ENCODE assay signal across 28 cellular contexts in the genomic region with DNA sequence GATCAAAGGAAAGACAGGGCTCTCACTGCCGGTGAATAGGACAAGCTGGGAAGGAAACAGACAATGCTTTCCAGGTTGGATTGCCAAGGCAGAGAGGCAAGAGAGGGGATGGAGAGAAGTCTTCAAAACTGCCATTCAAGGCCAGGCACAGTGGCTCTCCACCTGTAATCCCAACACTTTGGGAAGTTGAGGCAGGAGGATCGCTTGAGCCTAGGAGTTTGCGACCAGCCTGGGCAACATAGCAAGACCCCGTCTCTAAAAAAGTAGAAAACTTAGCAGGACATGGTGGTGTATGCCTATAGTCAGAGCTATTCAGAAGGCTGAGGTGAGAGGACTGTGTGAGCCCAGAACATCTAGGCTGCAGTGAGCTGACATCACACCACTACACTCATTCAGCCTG. TPM values are rescaled to one million over a fixed set of nuclear protein-coding genes. Genes with fewer than 3 reads are reported as not detected.
DNase-seq lines count a peak whose midpoint lies in the region; ATAC-seq, FAIRE-seq and TF ChIP-seq lines count a peak whose summit lies in the region.
"Had no signal": no experiment of that assay in that cellular context is flagged by ENCODE, and none has a peak within 500 bp of the region (broad histone marks: within the 10 kb centered on the region; RNA-seq: fewer than 3 reads in every experiment).

No MANE protein-coding gene starts in this region.

- H4K20me1 ChIP-seq in HepG2 (ENCODE audit: insufficient read depth, low read length) (no peaks in the 10 kb centered on the region), SK-N-SH (ENCODE audit: insufficient read depth) (no peaks in the 10 kb centered on the region)

- no peak overlapping the region for H3K9ac ChIP-seq in HepG2 (ENCODE audit: insufficient read depth, low read depth, low read length)
- H3K9ac ChIP-seq in SK-N-SH, result no peak overlapping the region

- H3K27me3 Mint-ChIP-seq in WTC11 (ENCODE audit: low read depth) (peaks cover 12% of the 10 kb centered on the region), progenitor cell of endocrine pancreas (no peaks in the 10 kb centered on the region), chondrocyte (ENCODE audit: low read depth) (no peaks in the 10 kb centered on the region)

- peak overlapping the region; percentile 64; the same call in 1 of the 2 replicates for H3K4me2 ChIP-seq in HepG2 (ENCODE audit: low read depth, low read length)
- H3K4me2 ChIP-seq in SK-N-SH, result no peak overlapping the region
- H3K4me2 ChIP-seq: A549, GM23338 had no signal

- TF ChIP-seq RAD21 in HepG2 (CRISPR knock-in tag; IDR thresholded peaks at IDR 0.05), result no peak
- no peak for TF ChIP-seq RAD21 in SK-N-SH (IDR thresholded peaks at IDR 0.05; ENCODE audit: low read length)

- DNase-seq in WTC11 (ENCODE audit: low spot score), result no peak
- DNase-seq in HepG2 (ENCODE audit: low spot score), result no peak
- DNase-seq in progenitor cell of endocrine pancreas (ENCODE audit: low spot score, unreplicated experiment), result no peak
- DNase-seq in prostate gland (ENCODE audit: low spot score), result no peak
- DNase-seq in chondrocyte (ENCODE audit: low spot score), result no peak
- no peak for DNase-seq in SK-N-SH
- DNase-seq: AML-193; Caco-2; CD8-positive, alpha-beta T cell; DMS79; EL; GDM1; H9; KG1; NCI-H1048; NCI-H1694 treated with DMSO at 0.1 percent for 48 hours; NCI-H2081; NCI-H226; NCI-H510A; NCI-H69; Peyer's patch; SHP77 treated with DMSO at 0.1 percent for 48 hours had no signal

- no peaks in the 10 kb centered on the region for H3K9me2 ChIP-seq in SK-N-SH

- H3K27ac ChIP-seq in HEK293 (ENCODE audit: extremely low read depth, low read depth, low read length), result no peak overlapping the region
- no peak overlapping the region for H3K27ac ChIP-seq in HepG2 (ENCODE audit: extremely low read length, insufficient read depth, low read length)
- no peak overlapping the region for H3K27ac ChIP-seq in prostate gland
- H3K27ac ChIP-seq in SK-N-SH (ENCODE audit: low read depth in 2 of 2, low read length in 1 of 2), result peak overlapping the region in 1 of 2 experiments; percentile 11; a peak in 1 of 4 replicates
- H3K27ac ChIP-seq: C4-2B, Peyer's patch had no signal

- H3K9me3 Mint-ChIP-seq in WTC11 (no peaks in the 10 kb centered on the region), progenitor cell of endocrine pancreas (ENCODE audit: low read depth) (no peaks in the 10 kb centered on the region), chondrocyte (ENCODE audit: low read depth) (no peaks in the 10 kb centered on the region)
- H3K9me3 Mint-ChIP-seq: CD8-positive, alpha-beta T cell; GM23338; H9 had no signal

- ATAC-seq in WTC11 (no peak), HepG2 (no peak)
- ATAC-seq: A549; CD8-positive, alpha-beta T cell; GM23338 had no signal

- TF ChIP-seq EP300 in HepG2 (IDR thresholded peaks at IDR 0.05; ENCODE audit: low read depth in 2 of 2, low read length in 2 of 2), result no peak
- TF ChIP-seq EP300 in HepG2 (CRISPR knock-in tag; IDR thresholded peaks at IDR 0.05; ENCODE audit: borderline replicate concordance), result no peak
- TF ChIP-seq EP300 in SK-N-SH (IDR thresholded peaks at IDR 0.05; ENCODE audit: borderline replicate concordance in 1 of 2, low read depth in 1 of 2, low read length in 1 of 2), result no peak

- H3K4me1 ChIP-seq in HEK293 (ENCODE audit: control insufficient read depth, insufficient read depth, low read length) (no peaks in the 10 kb centered on the region), HepG2 (ENCODE audit: insufficient read depth, low read length) (peaks cover 72% of the 10 kb centered on the region), prostate gland (replicated peaks) (peaks cover 12% of the 10 kb centered on the region), SK-N-SH (ENCODE audit: control insufficient read depth in 1 of 2, insufficient read depth in 2 of 2, low read depth in 1 of 2, low read length in 1 of 2) (peaks cover 0 to 18% of the 10 kb centered on the region in 2 experiments; a peak in 1 of 4 replicates)

- TF ChIP-seq CTCF in HEK293 (tag by site-specific recombination; IDR thresholded peaks at IDR 0.05) (no peak), WTC11 (IDR thresholded peaks at IDR 0.05) (no peak), HepG2 (CRISPR knock-in tag; IDR thresholded peaks at IDR 0.05) (no peak), progenitor cell of endocrine pancreas (IDR thresholded peaks at IDR 0.05; ENCODE audit: unreplicated experiment) (no peak), prostate gland (IDR thresholded peaks at IDR 0.05) (no peak), chondrocyte (IDR thresholded peaks at IDR 0.05) (no peak), SK-N-SH (IDR thresholded peaks at IDR 0.05) (no peak)

- CTCF ChIA-PET in HEK293 (lab: Yijun Ruan, JAX), result interaction anchor here (0.6 to 15.0 kb wide), 6 partner anchors 63 to 156 kb away, joined by 3 to 275 read pairs (median 5); a partner anchor contains a TSS
- CTCF ChIA-PET in WTC11 (lab: Charles Lee), result interaction anchor here (0.8 to 7.6 kb wide), 2 partner anchors 69 to 76 kb away, joined by 3 to 110 read pairs; no protein-coding TSS in a partner anchor
- CTCF ChIA-PET in HepG2 (lab: Yijun Ruan, JAX; ENCODE audit: low intra/inter-chr PET ratio, low total read pairs), result no interaction called here
- CTCF ChIA-PET in SK-N-SH (lab: Yijun Ruan, JAX), result interaction anchor here (0.9 to 4.2 kb wide), 8 partner anchors 57 to 607 kb away, joined by 3 to 22 read pairs (median 4); a partner anchor contains a TSS

- H3K9me3 ChIP-seq in HEK293 (ENCODE audit: control insufficient read depth, insufficient read depth, low read depth, low read length), result no peaks in the 10 kb centered on the region
- no peaks in the 10 kb centered on the region for H3K9me3 ChIP-seq in HepG2 (ENCODE audit: low read length)
- no peaks in the 10 kb centered on the region for H3K9me3 ChIP-seq in prostate gland
- no peaks in the 10 kb centered on the region for H3K9me3 ChIP-seq in SK-N-SH
- H3K9me3 ChIP-seq: A549, Caco-2, Peyer's patch had no signal

- in situ Hi-C loops in HepG2 (cut with HindIII; ENCODE audit: extremely low pct_ligation_motif_present, low pct_unique_long_range_greater_than_20kb), result no loop called here

- no peak for TF ChIP-seq POLR2A in HepG2 (IDR thresholded peaks at IDR 0.05; ENCODE audit: insufficient read depth in 1 of 2, low read depth in 2 of 2, low read length in 2 of 2)
- TF ChIP-seq POLR2A in prostate gland (IDR thresholded peaks at IDR 0.05), result no peak

- no peak overlapping the region for H3K27ac Mint-ChIP-seq in WTC11
- H3K27ac Mint-ChIP-seq in progenitor cell of endocrine pancreas, result peak overlapping the region; percentile 35
- no peak overlapping the region for H3K27ac Mint-ChIP-seq in chondrocyte (ENCODE audit: unreplicated experiment)
- H3K27ac Mint-ChIP-seq: CD8-positive, alpha-beta T cell; GM23338; H9 had no signal

- peak overlapping the region; percentile 34 for H2AFZ ChIP-seq in HepG2 (ENCODE audit: low read length)
- no peak overlapping the region for H2AFZ ChIP-seq in SK-N-SH (ENCODE audit: low read depth)

- H3K79me2 ChIP-seq in HepG2 (ENCODE audit: insufficient read depth, low read length), result no peaks in the 10 kb centered on the region
- H3K79me2 ChIP-seq in SK-N-SH (ENCODE audit: insufficient read depth), result no peaks in the 10 kb centered on the region

- H3K36me3 ChIP-seq in HEK293 (ENCODE audit: control insufficient read depth in 2 of 2, insufficient read depth in 1 of 2, low read length in 2 of 2) (no peaks in the 10 kb centered on the region), HepG2 (replicated peaks in 1 of 2; ENCODE audit: control insufficient read depth in 1 of 2, insufficient read depth in 2 of 2, low read length in 2 of 2) (no peaks in the 10 kb centered on the region), prostate gland (no peaks in the 10 kb centered on the region), SK-N-SH (replicated peaks in 1 of 2; ENCODE audit: control insufficient read depth in 1 of 2, insufficient read depth in 2 of 2, low read length in 1 of 2) (no peaks in the 10 kb centered on the region)
- H3K36me3 ChIP-seq: Peyer's patch had no signal

- H3K4me3 ChIP-seq in HEK293 (ENCODE audit: low read depth, low read length) (no peak overlapping the region), HepG2 (replicated peaks in 1 of 3; ENCODE audit: insufficient read depth in 1 of 3, low read depth in 2 of 3, low read length in 3 of 3) (peak overlapping the region in 1 of 3 experiments; percentile 26; a peak in 1 of 6 replicates), prostate gland (no peak overlapping the region), SK-N-SH (ENCODE audit: low read depth in 2 of 2, low read length in 1 of 2) (no peak overlapping the region)
- H3K4me3 ChIP-seq: A549, GM12878, GM23338, Peyer's patch had no signal

- POLR2A ChIA-PET in HEK293 (lab: Yijun Ruan, JAX) (interaction anchor here (0.6 to 2.8 kb wide), 4 partner anchors 23 to 88 kb away, joined by 3 to 7 read pairs (median 6); a partner anchor contains a TSS), WTC11 (lab: Charles Lee) (no interaction called here), HepG2 (lab: Yijun Ruan, JAX) (interaction anchor here (0.9 kb wide), 1 partner anchor 10 kb away, joined by 4 read pairs; no protein-coding TSS in a partner anchor), SK-N-SH (lab: Yijun Ruan, JAX) (interaction anchor here (0.5 to 0.6 kb wide), 2 partner anchors 46 to 100 kb away, joined by 3 read pairs; no protein-coding TSS in a partner anchor)

- H3K4me3 Mint-ChIP-seq in WTC11 (no peak overlapping the region), progenitor cell of endocrine pancreas (ENCODE audit: low read depth) (no peak overlapping the region), chondrocyte (ENCODE audit: unreplicated experiment) (no peak overlapping the region)
- H3K4me3 Mint-ChIP-seq: CD8-positive, alpha-beta T cell; GM23338; H9 had no signal

- 64% methylated on average over 4 of the region's 4 CpGs for WGBS in HepG2 (ENCODE audit: low lambda C conversion rate)
- WGBS in prostate gland, result 91% methylated on average over 4 of the region's 4 CpGs
- WGBS in SK-N-SH (ENCODE audit: low lambda C conversion rate), result 100% methylated on average over 4 of the region's 4 CpGs

- no peak for FAIRE-seq in HepG2 (lab: Jason Lieb, UNC)
- FAIRE-seq: A549, HTR-8/SVneo had no signal

- intact Hi-C loops in HepG2 (cut with micrococcal nuclease; ENCODE audit: unreplicated experiment), result no loop called here
- intact Hi-C loops in prostate gland (cut with DNase I), result no loop called here

- H3F3A ChIP-seq in SK-N-SH (replicated peaks; ENCODE audit: insufficient read depth), result no peaks in the 10 kb centered on the region

- H3K36me3 Mint-ChIP-seq in WTC11 (no peaks in the 10 kb centered on the region), progenitor cell of endocrine pancreas (ENCODE audit: insufficient read depth) (peaks cover 1% of the 10 kb centered on the region), chondrocyte (ENCODE audit: low read depth) (no peaks in the 10 kb centered on the region)
- H3K36me3 Mint-ChIP-seq: CD8-positive, alpha-beta T cell had no signal

- H3K27me3 ChIP-seq in HepG2 (ENCODE audit: control insufficient read depth in 1 of 2, insufficient read depth in 2 of 2, low read length in 2 of 2), result peaks cover 0 to 13% of the 10 kb centered on the region in 2 experiments; a peak in 4 of 5 replicates
- no peaks in the 10 kb centered on the region for H3K27me3 ChIP-seq in prostate gland (replicated peaks; ENCODE audit: insufficient read depth)
- H3K27me3 ChIP-seq in SK-N-SH (ENCODE audit: insufficient read depth), result no peaks in the 10 kb centered on the region
- H3K27me3 ChIP-seq: Peyer's patch had no signal

- H3K4me1 Mint-ChIP-seq in WTC11 (peaks cover 24% of the 10 kb centered on the region), progenitor cell of endocrine pancreas (ENCODE audit: low read depth) (peaks cover 27% of the 10 kb centered on the region), chondrocyte (ENCODE audit: low read depth) (peaks cover 4% of the 10 kb centered on the region)

- no TSS peak for BruUV-seq in HepG2 (replicated peaks; lab: Mats Ljungman, UMichigan)

RNA-seq across cellular contexts. Expression of a gene that starts 43.5 kb away (rescaled TPM):
- total RNA-seq in WTC11 (2021), result 53.3 to 80.3 TPM (median 72.3 TPM) in 3 replicates
- total RNA-seq in HepG2 (2016; rRNA removed; fragmentation: Illumina TruSeq; extraction: Trizol), result 120 and 121 TPM in 2 replicates
- total RNA-seq in HepG2 (2016; cell fraction: cytosol; rRNA removed; fragmentation: Illumina TruSeq; extraction: Trizol; ENCODE audit: low read depth), result 37.5 and 39.4 TPM in 2 replicates
- total RNA-seq in HepG2 (2016; cell fraction: insoluble cytoplasmic fraction; rRNA removed; fragmentation: Illumina TruSeq; extraction: Trizol), result 108 and 124 TPM in 2 replicates
- 87.3 and 98.2 TPM in 2 replicates for total RNA-seq in HepG2 (2016; cell fraction: membrane; rRNA removed; fragmentation: Illumina TruSeq; extraction: Trizol)
- 50.6 and 54.5 TPM in 2 replicates for total RNA-seq in HepG2 (2016; cell fraction: nucleus; rRNA removed; fragmentation: Illumina TruSeq; extraction: Trizol)
- polyA plus RNA-seq in HepG2 (2011; rRNA removed), result 132 and 145 TPM in 2 replicates
- polyA plus RNA-seq in HepG2 (2011; cell fraction: cytosol; rRNA removed), result 85.2 and 137 TPM in 2 replicates
- polyA plus RNA-seq in HepG2 (2011; cell fraction: nucleus; rRNA removed), result 62.9 and 78.0 TPM in 2 replicates
- 57.4 and 73.4 TPM in 2 replicates for polyA plus RNA-seq in HepG2 (2012)
- 63.2 and 73.9 TPM in 2 replicates for polyA plus RNA-seq in HepG2 (2016; cell fraction: cytosol; fragmentation: Illumina TruSeq; extraction: Trizol; ENCODE audit: low read depth)
- 130 and 145 TPM in 2 replicates for polyA plus RNA-seq in HepG2 (2016; cell fraction: insoluble cytoplasmic fraction; fragmentation: Illumina TruSeq; extraction: Trizol; ENCODE audit: low read depth)
- polyA plus RNA-seq in HepG2 (2016; cell fraction: membrane; fragmentation: Illumina TruSeq; extraction: Trizol; ENCODE audit: low read depth), result 84.9 and 106 TPM in 2 replicates
- polyA plus RNA-seq in HepG2 (2016; cell fraction: nucleus; fragmentation: Illumina TruSeq; extraction: Trizol; ENCODE audit: insufficient read depth, low read depth), result 97.9 and 110 TPM in 2 replicates
- 34.4 and 160 TPM in 2 replicates for polyA minus RNA-seq in HepG2 (2011; rRNA and poly(A)+ RNA removed; ENCODE audit: low replicate concordance)
- 67.1 and 76.1 TPM in 2 replicates for polyA minus RNA-seq in HepG2 (2011; cell fraction: cytosol; rRNA and poly(A)+ RNA removed)
- 14.7 and 18.4 TPM in 2 replicates for polyA minus RNA-seq in HepG2 (2011; cell fraction: nucleus; rRNA and poly(A)+ RNA removed)
- 149 and 164 TPM in 2 replicates for total RNA-seq in progenitor cell of endocrine pancreas
- total RNA-seq in prostate gland, result 100 to 1,000 TPM in 1 of 2 donors, 10 to 100 TPM in 1; 98.1 to 190 TPM
- total RNA-seq in chondrocyte, result 115 to 126 TPM (median 125 TPM) in 3 replicates
- 24.7 and 25.2 TPM in 2 replicates for polyA plus RNA-seq in SK-N-SH (2012; rRNA removed)
- 12.0 and 19.2 TPM in 2 replicates for polyA plus RNA-seq in SK-N-SH (2012; cell fraction: cytosol; rRNA removed)
- polyA plus RNA-seq in SK-N-SH (2012; cell fraction: nucleus; rRNA removed), result 15.3 TPM in 2 replicates

RNA-seq across cellular contexts. Expression of a gene that starts 55.4 kb away (rescaled TPM):
- total RNA-seq in WTC11 (2021), result 50.1 to 53.3 TPM (median 50.2 TPM) in 3 replicates
- total RNA-seq in HepG2 (2016; rRNA removed; fragmentation: Illumina TruSeq; extraction: Trizol), result 1.3 and 2.1 TPM in 2 replicates
- 2.8 and 3.6 TPM in 2 replicates for total RNA-seq in HepG2 (2016; cell fraction: cytosol; rRNA removed; fragmentation: Illumina TruSeq; extraction: Trizol; ENCODE audit: low read depth)
- 1.8 and 2.7 TPM in 2 replicates for total RNA-seq in HepG2 (2016; cell fraction: insoluble cytoplasmic fraction; rRNA removed; fragmentation: Illumina TruSeq; extraction: Trizol)
- 1.5 and 1.8 TPM in 2 replicates for total RNA-seq in HepG2 (2016; cell fraction: membrane; rRNA removed; fragmentation: Illumina TruSeq; extraction: Trizol)
- total RNA-seq in HepG2 (2016; cell fraction: nucleus; rRNA removed; fragmentation: Illumina TruSeq; extraction: Trizol), result 4.4 and 5.3 TPM in 2 replicates
- polyA plus RNA-seq in HepG2 (2011; rRNA removed), result 17.0 and 31.8 TPM in 2 replicates
- 11.3 and 13.8 TPM in 2 replicates for polyA plus RNA-seq in HepG2 (2011; cell fraction: cytosol; rRNA removed)
- 63.8 and 71.1 TPM in 2 replicates for polyA plus RNA-seq in HepG2 (2011; cell fraction: nucleus; rRNA removed)
- 11.2 and 22.4 TPM in 2 replicates for polyA plus RNA-seq in HepG2 (2012)
- polyA plus RNA-seq in HepG2 (2016; cell fraction: cytosol; fragmentation: Illumina TruSeq; extraction: Trizol; ENCODE audit: low read depth), result 0.40 and 0.47 TPM in 2 replicates
- polyA plus RNA-seq in HepG2 (2016; cell fraction: insoluble cytoplasmic fraction; fragmentation: Illumina TruSeq; extraction: Trizol; ENCODE audit: low read depth), result 2.0 and 2.2 TPM in 2 replicates
- 0.70 and 1.2 TPM in 2 replicates for polyA plus RNA-seq in HepG2 (2016; cell fraction: membrane; fragmentation: Illumina TruSeq; extraction: Trizol; ENCODE audit: low read depth)
- 14.4 and 14.8 TPM in 2 replicates for polyA plus RNA-seq in HepG2 (2016; cell fraction: nucleus; fragmentation: Illumina TruSeq; extraction: Trizol; ENCODE audit: insufficient read depth, low read depth)
- polyA minus RNA-seq in HepG2 (2011; rRNA and poly(A)+ RNA removed; ENCODE audit: low replicate concordance), result 42.2 and 71.8 TPM in 2 replicates
- 25.4 and 35.9 TPM in 2 replicates for polyA minus RNA-seq in HepG2 (2011; cell fraction: cytosol; rRNA and poly(A)+ RNA removed)
- 35.4 and 39.4 TPM in 2 replicates for polyA minus RNA-seq in HepG2 (2011; cell fraction: nucleus; rRNA and poly(A)+ RNA removed)
- 36.4 and 41.9 TPM in 2 replicates for total RNA-seq in progenitor cell of endocrine pancreas
- 10 to 100 TPM; 96.1 to 99.6 TPM for total RNA-seq in prostate gland
- 6.7 to 10.5 TPM (median 9.2 TPM) in 3 replicates for total RNA-seq in chondrocyte
- polyA plus RNA-seq in SK-N-SH (2012; rRNA removed), result 15.2 and 38.9 TPM in 2 replicates
- 16.4 and 18.3 TPM in 2 replicates for polyA plus RNA-seq in SK-N-SH (2012; cell fraction: cytosol; rRNA removed)
- 48.9 and 49.5 TPM in 2 replicates for polyA plus RNA-seq in SK-N-SH (2012; cell fraction: nucleus; rRNA removed)
